23 cellular contexts compared by ENCODE assay signal in genomic region chr11:85886089-85887056, GRCh38. TPM values are rescaled to one million over a fixed set of nuclear protein-coding genes. Genes with fewer than 3 reads are reported as not detected.
DNase-seq lines count a peak whose midpoint lies in the region; ATAC-seq, FAIRE-seq and TF ChIP-seq lines count a peak whose summit lies in the region.
"Had no signal": no experiment of that assay in that cellular context is flagged by ENCODE, and none has a peak within 500 bp of the region (broad histone marks: within the 10 kb centered on the region; RNA-seq: fewer than 3 reads in every experiment).

No MANE protein-coding gene starts in this region.

- DNase-seq in AG10803 (ENCODE audit: low read depth) (peak; percentile 94), SJCRH30 (peak; percentile 26 to 56), fibroblast of peridontal ligament (ENCODE audit: extremely low read depth) (peak; percentile 90), osteoblast (ENCODE audit: insufficient read length, low spot score, missing footprints) (peak; percentile 49), small intestine (no peak), DMS79 treated with DMSO at 0.1 percent for 48 hours (lab: John Stamatoyannopoulos, UW) (no peak)
- DNase-seq: CD8-positive, alpha-beta memory T cell; DMS79; Kasumi-1; NCI-H1092 treated with DMSO at 0.1 percent for 48 hours; NCI-H2081 treated with DMSO at 0.1 percent for 48 hours; NCI-H510A had no signal

- no peaks in the 10 kb centered on the region for H4K20me1 ChIP-seq in osteoblast (ENCODE audit: insufficient read depth, low read length)

- H3K9me3 ChIP-seq in SJCRH30 (replicated peaks) = no peaks in the 10 kb centered on the region
- no peaks in the 10 kb centered on the region for H3K9me3 ChIP-seq in osteoblast (ENCODE audit: low read depth, low read length)
- no peaks in the 10 kb centered on the region for H3K9me3 ChIP-seq in small intestine (ENCODE audit: control insufficient read depth, low read depth)

- no peaks in the 10 kb centered on the region for H3K27me3 ChIP-seq in SJCRH30
- no peaks in the 10 kb centered on the region for H3K27me3 ChIP-seq in osteoblast (ENCODE audit: insufficient read depth, low read length)
- no peaks in the 10 kb centered on the region for H3K27me3 ChIP-seq in small intestine (ENCODE audit: control insufficient read depth in 2 of 2, insufficient read depth in 2 of 2, low read length in 2 of 2)

- peak overlapping the region; percentile 1 for H3K4me2 ChIP-seq in osteoblast (ENCODE audit: insufficient read depth, low read length)

- H3K27ac ChIP-seq in SJCRH30 (no peak overlapping the region), osteoblast (ENCODE audit: low read depth, low read length) (no peak overlapping the region), small intestine (ENCODE audit: low read depth in 1 of 2, low read length in 1 of 2) (no peak overlapping the region)
- H3K27ac ChIP-seq: parathyroid adenoma had no signal

- TF ChIP-seq CTCF in AG10803 (conservative IDR thresholded peaks at IDR 0.05; ENCODE audit: low read length) (no peak), osteoblast (IDR thresholded peaks at IDR 0.05; ENCODE audit: extremely low read depth, low read depth, low read length) (no peak)

- WGBS in small intestine, 3 donors = 82 to 91% (median 85%) methylated on average over 7 of the region's 7 CpGs

- no peak overlapping the region for H3K4me3 ChIP-seq in AG10803 (ENCODE audit: low read length)
- no peak overlapping the region for H3K4me3 ChIP-seq in SJCRH30
- no peak overlapping the region for H3K4me3 ChIP-seq in osteoblast (ENCODE audit: insufficient read depth, low read length)
- H3K4me3 ChIP-seq in small intestine (ENCODE audit: low read depth in 1 of 2, low read length in 2 of 2) = no peak overlapping the region

- H3K36me3 ChIP-seq in SJCRH30 (no peaks in the 10 kb centered on the region), osteoblast (ENCODE audit: insufficient read depth, low read length) (no peaks in the 10 kb centered on the region), small intestine (ENCODE audit: control insufficient read depth in 2 of 2, insufficient read depth in 2 of 2, low read length in 2 of 2) (no peaks in the 10 kb centered on the region)

- ATAC-seq in GM21381 (IDR thresholded peaks at IDR 0.05; ENCODE audit: unreplicated experiment) (no peak), HG03571 (IDR thresholded peaks at IDR 0.05; ENCODE audit: unreplicated experiment) (no peak)
- ATAC-seq: esophagus mucosa had no signal

- peaks cover 26% of the 10 kb centered on the region for H3K4me1 ChIP-seq in SJCRH30
- H3K4me1 ChIP-seq in osteoblast (ENCODE audit: insufficient read depth, low read length) = peaks cover 29% of the 10 kb centered on the region
- no peaks in the 10 kb centered on the region for H3K4me1 ChIP-seq in small intestine (ENCODE audit: control insufficient read depth in 2 of 2, insufficient read depth in 1 of 2, low read depth in 1 of 2, low read length in 1 of 2)
- H3K4me1 ChIP-seq: parathyroid adenoma had no signal

- no peak for FAIRE-seq in small intestine (lab: Jason Lieb, UNC)
- FAIRE-seq: bronchial epithelial cell, keratinocyte had no signal

- H2AFZ ChIP-seq in osteoblast (ENCODE audit: low read length) = no peak overlapping the region
- H2AFZ ChIP-seq: parathyroid adenoma had no signal

- H3K79me2 ChIP-seq in osteoblast (ENCODE audit: insufficient read depth, low read length) = no peaks in the 10 kb centered on the region
- H3K79me2 ChIP-seq: parathyroid adenoma had no signal

RNA-seq across cellular contexts. Expression of gene CCDC83, which starts 31.2 kb away (rescaled TPM):
- not detected in 2 replicates for total RNA-seq in SJCRH30 (2014; rRNA removed; shearing (Covaris generic))
- not detected in 2 replicates for total RNA-seq in osteoblast
- not detected for polyA plus RNA-seq in small intestine
- total RNA-seq: activated CD8-positive, alpha-beta memory T cell treated with anti-CD3 and anti-CD28 coated beads for 36 hours; bronchial epithelial cell; CD8-positive, alpha-beta memory T cell; esophagus mucosa; lung microvascular endothelial cell; myocyte; skeletal muscle tissue had no signal
- polyA plus RNA-seq: AG04450; CD8-positive, alpha-beta memory T cell; keratinocyte had no signal

Comparison
In these comparisons a context has a peak if more than half of its experiments do, and no peak if none do; other contexts are left out.
1. DNase-seq: peak in AG10803 (single experiment), SJCRH30 (2 of 2), fibroblast of peridontal ligament (single experiment) and osteoblast (single experiment); none in small intestine (single experiment) and DMS79 treated with DMSO at 0.1 percent for 48 hours (single experiment).